12 cellular contexts compared by ENCODE assay signal in genomic region chr1:200336111-200336845, GRCh38.
DNase-seq lines count a peak whose midpoint lies in the region; ATAC-seq and TF ChIP-seq lines count a peak whose summit lies in the region.
"Had no signal": no experiment of that assay in that cellular context is flagged by ENCODE, and none has a peak within 500 bp of the region (broad histone marks: within the 10 kb centered on the region; RNA-seq: fewer than 3 reads in every experiment).

No MANE protein-coding gene starts in this region.

- H3K4me1 ChIP-seq in HEK293 (ENCODE audit: control insufficient read depth, insufficient read depth, low read length): no peaks in the 10 kb centered on the region
- H3K4me1 ChIP-seq: vagina had no signal

- H3K4me3 ChIP-seq in HEK293 (ENCODE audit: low read depth, low read length): no peak overlapping the region
- H3K4me3 ChIP-seq: dorsolateral prefrontal cortex, skin epidermis, vagina had no signal

- H3K36me3 ChIP-seq in HEK293 (ENCODE audit: control insufficient read depth in 2 of 2, insufficient read depth in 1 of 2, low read length in 2 of 2): no peaks in the 10 kb centered on the region
- H3K36me3 ChIP-seq: vagina had no signal

- no peak overlapping the region for H3K27ac ChIP-seq in HEK293 (ENCODE audit: extremely low read depth, low read depth, low read length)
- H3K27ac ChIP-seq: dorsolateral prefrontal cortex, vagina had no signal

- H3K27me3 Mint-ChIP-seq in natural killer cell treated with Interleukin-12 subunit alpha and Interleukin-12 subunit beta and Interleukin-15 and Interleukin-18, amount 100 ng/mL, for 72 hours: peaks cover 0 to 3% of the 10 kb centered on the region in 2 donors

- CTCF ChIA-PET in HEK293 (lab: Yijun Ruan, JAX): interaction anchor here (0.6 to 0.9 kb wide), 2 partner anchors 29 to 1550 kb away, joined by 3 read pairs; no protein-coding TSS in a partner anchor

- TF ChIP-seq CTCF in HEK293 (tag by site-specific recombination; IDR thresholded peaks at IDR 0.05): no peak

- peak; percentile 24 for DNase-seq in 8988T
- peak; percentile 65 for DNase-seq in SW480 (ENCODE audit: low spot score)
- DNase-seq in glomerular endothelial cell (ENCODE audit: extremely low read depth, low read depth, low spot score): peak; percentile 42
- no peak for DNase-seq in HK-2 (ENCODE audit: unreplicated experiment)
- DNase-seq in NCI-H2227 (lab: John Stamatoyannopoulos, UW; ENCODE audit: unreplicated experiment): no peak
- DNase-seq in activated effector memory CD4-positive, alpha-beta T cell treated with Interleukin-2 at 50 U/mL for 16 hours: no peak
- DNase-seq in natural killer cell treated with Interleukin-12 subunit alpha and Interleukin-12 subunit beta and Interleukin-15 and Interleukin-18, amount 100 ng/mL, for 72 hours (ENCODE audit: low spot score): no peak
- DNase-seq: dorsolateral prefrontal cortex, NCI-H1417 treated with DMSO at 0.1 percent for 48 hours had no signal

- H3K9me3 Mint-ChIP-seq in natural killer cell treated with Interleukin-12 subunit alpha and Interleukin-12 subunit beta and Interleukin-15 and Interleukin-18, amount 100 ng/mL, for 72 hours: no peaks in the 10 kb centered on the region

- ATAC-seq in natural killer cell treated with Interleukin-12 subunit alpha and Interleukin-12 subunit beta and Interleukin-15 and Interleukin-18, amount 100 ng/mL, for 72 hours: no peak

- H3K36me3 Mint-ChIP-seq in natural killer cell treated with Interleukin-12 subunit alpha and Interleukin-12 subunit beta and Interleukin-15 and Interleukin-18, amount 100 ng/mL, for 72 hours: no peaks in the 10 kb centered on the region

- H3K9me3 ChIP-seq in HEK293 (ENCODE audit: control insufficient read depth, insufficient read depth, low read depth, low read length): no peaks in the 10 kb centered on the region
- H3K9me3 ChIP-seq: vagina had no signal

- H3K4me1 Mint-ChIP-seq in natural killer cell treated with Interleukin-12 subunit alpha and Interleukin-12 subunit beta and Interleukin-15 and Interleukin-18, amount 100 ng/mL, for 72 hours (ENCODE audit: low read depth in 2 of 2): peaks cover 9 to 13% of the 10 kb centered on the region in 2 donors

- POLR2A ChIA-PET in HEK293 (lab: Yijun Ruan, JAX): no interaction called here

- no peak overlapping the region for H3K27ac Mint-ChIP-seq in natural killer cell treated with Interleukin-12 subunit alpha and Interleukin-12 subunit beta and Interleukin-15 and Interleukin-18, amount 100 ng/mL, for 72 hours

- no peak overlapping the region for H3K4me3 Mint-ChIP-seq in natural killer cell treated with Interleukin-12 subunit alpha and Interleukin-12 subunit beta and Interleukin-15 and Interleukin-18, amount 100 ng/mL, for 72 hours

TF ChIP-seq in HEK293, 187 proteins besides CTCF, POLR2A, EP300 and RAD21 (continues in another document):
- TF ChIP-seq ZNF114 (tag by site-specific recombination; IDR thresholded peaks at IDR 0.05) (no peak), GLI2 (tag by site-specific recombination; IDR thresholded peaks at IDR 0.05; ENCODE audit: borderline replicate concordance, low read depth) (no peak), ZNF157 (tag by site-specific recombination; IDR thresholded peaks at IDR 0.05) (no peak), KLF7 (tag by site-specific recombination; IDR thresholded peaks at IDR 0.05; ENCODE audit: borderline replicate concordance) (no peak), HOXD13 (CRISPR knock-in tag; IDR thresholded peaks at IDR 0.05; ENCODE audit: borderline replicate concordance) (no peak), ZNF544 (tag by site-specific recombination; IDR thresholded peaks at IDR 0.05) (no peak)
- TF ChIP-seq, protein P1, sequence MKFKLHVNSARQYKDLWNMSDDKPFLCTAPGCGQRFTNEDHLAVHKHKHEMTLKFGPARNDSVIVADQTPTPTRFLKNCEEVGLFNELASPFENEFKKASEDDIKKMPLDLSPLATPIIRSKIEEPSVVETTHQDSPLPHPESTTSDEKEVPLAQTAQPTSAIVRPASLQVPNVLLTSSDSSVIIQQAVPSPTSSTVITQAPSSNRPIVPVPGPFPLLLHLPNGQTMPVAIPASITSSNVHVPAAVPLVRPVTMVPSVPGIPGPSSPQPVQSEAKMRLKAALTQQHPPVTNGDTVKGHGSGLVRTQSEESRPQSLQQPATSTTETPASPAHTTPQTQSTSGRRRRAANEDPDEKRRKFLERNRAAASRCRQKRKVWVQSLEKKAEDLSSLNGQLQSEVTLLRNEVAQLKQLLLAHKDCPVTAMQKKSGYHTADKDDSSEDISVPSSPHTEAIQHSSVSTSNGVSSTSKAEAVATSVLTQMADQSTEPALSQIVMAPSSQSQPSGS (tag by site-specific recombination; IDR thresholded peaks at IDR 0.05; ENCODE audit: low read depth): no peak
- TF ChIP-seq, protein P2, sequence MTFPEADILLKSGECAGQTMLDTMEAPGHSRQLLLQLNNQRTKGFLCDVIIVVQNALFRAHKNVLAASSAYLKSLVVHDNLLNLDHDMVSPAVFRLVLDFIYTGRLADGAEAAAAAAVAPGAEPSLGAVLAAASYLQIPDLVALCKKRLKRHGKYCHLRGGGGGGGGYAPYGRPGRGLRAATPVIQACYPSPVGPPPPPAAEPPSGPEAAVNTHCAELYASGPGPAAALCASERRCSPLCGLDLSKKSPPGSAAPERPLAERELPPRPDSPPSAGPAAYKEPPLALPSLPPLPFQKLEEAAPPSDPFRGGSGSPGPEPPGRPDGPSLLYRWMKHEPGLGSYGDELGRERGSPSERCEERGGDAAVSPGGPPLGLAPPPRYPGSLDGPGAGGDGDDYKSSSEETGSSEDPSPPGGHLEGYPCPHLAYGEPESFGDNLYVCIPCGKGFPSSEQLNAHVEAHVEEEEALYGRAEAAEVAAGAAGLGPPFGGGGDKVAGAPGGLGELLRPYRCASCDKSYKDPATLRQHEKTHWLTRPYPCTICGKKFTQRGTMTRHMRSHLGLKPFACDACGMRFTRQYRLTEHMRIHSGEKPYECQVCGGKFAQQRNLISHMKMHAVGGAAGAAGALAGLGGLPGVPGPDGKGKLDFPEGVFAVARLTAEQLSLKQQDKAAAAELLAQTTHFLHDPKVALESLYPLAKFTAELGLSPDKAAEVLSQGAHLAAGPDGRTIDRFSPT (tag by site-specific recombination; IDR thresholded peaks at IDR 0.05): no peak
- TF ChIP-seq, protein P3, sequence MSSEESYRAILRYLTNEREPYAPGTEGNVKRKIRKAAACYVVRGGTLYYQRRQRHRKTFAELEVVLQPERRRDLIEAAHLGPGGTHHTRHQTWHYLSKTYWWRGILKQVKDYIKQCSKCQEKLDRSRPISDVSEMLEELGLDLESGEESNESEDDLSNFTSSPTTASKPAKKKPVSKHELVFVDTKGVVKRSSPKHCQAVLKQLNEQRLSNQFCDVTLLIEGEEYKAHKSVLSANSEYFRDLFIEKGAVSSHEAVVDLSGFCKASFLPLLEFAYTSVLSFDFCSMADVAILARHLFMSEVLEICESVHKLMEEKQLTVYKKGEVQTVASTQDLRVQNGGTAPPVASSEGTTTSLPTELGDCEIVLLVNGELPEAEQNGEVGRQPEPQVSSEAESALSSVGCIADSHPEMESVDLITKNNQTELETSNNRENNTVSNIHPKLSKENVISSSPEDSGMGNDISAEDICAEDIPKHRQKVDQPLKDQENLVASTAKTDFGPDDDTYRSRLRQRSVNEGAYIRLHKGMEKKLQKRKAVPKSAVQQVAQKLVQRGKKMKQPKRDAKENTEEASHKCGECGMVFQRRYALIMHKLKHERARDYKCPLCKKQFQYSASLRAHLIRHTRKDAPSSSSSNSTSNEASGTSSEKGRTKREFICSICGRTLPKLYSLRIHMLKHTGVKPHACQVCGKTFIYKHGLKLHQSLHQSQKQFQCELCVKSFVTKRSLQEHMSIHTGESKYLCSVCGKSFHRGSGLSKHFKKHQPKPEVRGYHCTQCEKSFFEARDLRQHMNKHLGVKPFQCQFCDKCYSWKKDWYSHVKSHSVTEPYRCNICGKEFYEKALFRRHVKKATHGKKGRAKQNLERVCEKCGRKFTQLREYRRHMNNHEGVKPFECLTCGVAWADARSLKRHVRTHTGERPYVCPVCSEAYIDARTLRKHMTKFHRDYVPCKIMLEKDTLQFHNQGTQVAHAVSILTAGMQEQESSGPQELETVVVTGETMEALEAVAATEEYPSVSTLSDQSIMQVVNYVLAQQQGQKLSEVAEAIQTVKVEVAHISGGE (tag by site-specific recombination; conservative IDR thresholded peaks at IDR 0.05; ENCODE audit: low read depth): no peak
- TF ChIP-seq, protein P4, sequence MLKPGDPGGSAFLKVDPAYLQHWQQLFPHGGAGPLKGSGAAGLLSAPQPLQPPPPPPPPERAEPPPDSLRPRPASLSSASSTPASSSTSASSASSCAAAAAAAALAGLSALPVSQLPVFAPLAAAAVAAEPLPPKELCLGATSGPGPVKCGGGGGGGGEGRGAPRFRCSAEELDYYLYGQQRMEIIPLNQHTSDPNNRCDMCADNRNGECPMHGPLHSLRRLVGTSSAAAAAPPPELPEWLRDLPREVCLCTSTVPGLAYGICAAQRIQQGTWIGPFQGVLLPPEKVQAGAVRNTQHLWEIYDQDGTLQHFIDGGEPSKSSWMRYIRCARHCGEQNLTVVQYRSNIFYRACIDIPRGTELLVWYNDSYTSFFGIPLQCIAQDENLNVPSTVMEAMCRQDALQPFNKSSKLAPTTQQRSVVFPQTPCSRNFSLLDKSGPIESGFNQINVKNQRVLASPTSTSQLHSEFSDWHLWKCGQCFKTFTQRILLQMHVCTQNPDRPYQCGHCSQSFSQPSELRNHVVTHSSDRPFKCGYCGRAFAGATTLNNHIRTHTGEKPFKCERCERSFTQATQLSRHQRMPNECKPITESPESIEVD (tag by site-specific recombination; IDR thresholded peaks at IDR 0.05): 0 out of 2 replicates have a peak, but pooled peaks have one; percentile 42
- TF ChIP-seq, protein P5, sequence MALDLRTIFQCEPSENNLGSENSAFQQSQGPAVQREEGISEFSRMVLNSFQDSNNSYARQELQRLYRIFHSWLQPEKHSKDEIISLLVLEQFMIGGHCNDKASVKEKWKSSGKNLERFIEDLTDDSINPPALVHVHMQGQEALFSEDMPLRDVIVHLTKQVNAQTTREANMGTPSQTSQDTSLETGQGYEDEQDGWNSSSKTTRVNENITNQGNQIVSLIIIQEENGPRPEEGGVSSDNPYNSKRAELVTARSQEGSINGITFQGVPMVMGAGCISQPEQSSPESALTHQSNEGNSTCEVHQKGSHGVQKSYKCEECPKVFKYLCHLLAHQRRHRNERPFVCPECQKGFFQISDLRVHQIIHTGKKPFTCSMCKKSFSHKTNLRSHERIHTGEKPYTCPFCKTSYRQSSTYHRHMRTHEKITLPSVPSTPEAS (tag by site-specific recombination; IDR thresholded peaks at IDR 0.05): no peak

Comparison
In these comparisons a context has a peak if more than half of its experiments do, and no peak if none do; other contexts are left out.
1. DNase-seq: peak in 8988T (single experiment), SW480 (single experiment) and glomerular endothelial cell (single experiment); none in HK-2 (single experiment), NCI-H2227 (single experiment), activated effector memory CD4-positive, alpha-beta T cell treated with Interleukin-2 at 50 U/mL for 16 hours (single experiment) and natural killer cell treated with Interleukin-12 subunit alpha and Interleukin-12 subunit beta and Interleukin-15 and Interleukin-18, amount 100 ng/mL, for 72 hours (single experiment).